ENCODE assay signal across 16 cellular contexts in genomic region chr2:120195575-120195974, GRCh38. TPM values are rescaled to one million over a fixed set of nuclear protein-coding genes. Genes with fewer than 3 reads are reported as not detected.
A peak's percentile ranks its signal among the peaks of the same experiment; 100 is the strongest.
DNase-seq lines count a peak whose midpoint lies in the region; ATAC-seq lines count a peak whose summit lies in the region.
"Had no signal": no experiment of that assay in that cellular context is flagged by ENCODE, and none has a peak within 500 bp of the region (broad histone marks: within the 10 kb centered on the region; RNA-seq: fewer than 3 reads in every experiment).

No MANE protein-coding gene starts in this region.

- DNase-seq in NCI-H82 treated with DMSO at 0.1 percent for 48 hours (lab: John Stamatoyannopoulos, UW; ENCODE audit: unreplicated experiment) (peak; percentile 57), amniotic epithelial cell (ENCODE audit: low read depth) (peak; percentile 64), iris pigment epithelial cell (ENCODE audit: low read depth) (peak; percentile 22), cerebellum (ENCODE audit: low spot score) (no peak)
- DNase-seq: C1 segment of cervical spinal cord; Calu3; CD4-positive, alpha-beta memory T cell; COR-L47; DMS53; DMS79 treated with DMSO at 0.1 percent for 48 hours; GF-D8; GM23248; H9 had no signal

- no peak for ATAC-seq in GM18861 (IDR thresholded peaks at IDR 0.05; ENCODE audit: unreplicated experiment)
- ATAC-seq in HG03457 (IDR thresholded peaks at IDR 0.05; ENCODE audit: unreplicated experiment) = no peak
- ATAC-seq: HCT116 had no signal

RNA-seq across cellular contexts. Expression of gene TMEM185B, which starts 27.6 kb away (rescaled TPM):
- 16.6 TPM for total RNA-seq in cerebellum

RNA-seq across cellular contexts. Expression of gene RALB, which starts 57.1 kb away (rescaled TPM):
- total RNA-seq in cerebellum = 24.0 TPM
